Comparison of ENCODE assay signal across 8 cellular contexts in genomic region chr2:142131016-142131714, GRCh38. TPM values are rescaled to one million over a fixed set of nuclear protein-coding genes. Genes with fewer than 3 reads are reported as not detected.
A peak's percentile ranks its signal among the peaks of the same experiment; 100 is the strongest.
DNase-seq lines count a peak whose midpoint lies in the region; ATAC-seq and TF ChIP-seq lines count a peak whose summit lies in the region.

Gene LRP1B (minus strand): TSS chr2:142131016. CDS start chr2:142130729, 287 bp downstream.

- peak within 1 kb of the TSS; percentile 61 for H3K4me3 ChIP-seq in MG63
- peak within 1 kb of the TSS; percentile 43 to 74 (median 66) for H3K4me3 ChIP-seq in breast epithelium

- intact Hi-C loops in breast epithelium (cut with DNase I; ENCODE audit: low total_unique reads), result no loop called here

- H3K27ac ChIP-seq in breast epithelium, result peak within 1 kb of the TSS; percentile 52 to 69

- peak; percentile 62 for ATAC-seq in GM19395 (IDR thresholded peaks at IDR 0.05; ENCODE audit: unreplicated experiment)
- ATAC-seq in stimulated activated memory B cell treated with anti-CD40 and anti-IgM and Interleukin-4, amounts not matched to agents 10 μg/mL and 1 μg/mL and 100 μg/mL, for 72 hours, result no peak

- no peaks in the 10 kb centered on the region for H3K36me3 ChIP-seq in MG63
- no peaks in the 10 kb centered on the region for H3K36me3 ChIP-seq in breast epithelium

- TF ChIP-seq CTCF in breast epithelium (IDR thresholded peaks at IDR 0.05), result no peak

- no peaks in the 10 kb centered on the region for H3K27me3 ChIP-seq in MG63
- H3K27me3 ChIP-seq in breast epithelium, result peaks cover 0 to 6% of the 10 kb centered on the region in 2 donors

- no peak for TF ChIP-seq POLR2A in breast epithelium (IDR thresholded peaks at IDR 0.05)

- no peaks in the 10 kb centered on the region for H3K4me1 ChIP-seq in breast epithelium

- no peaks in the 10 kb centered on the region for H3K9me3 Mint-ChIP-seq in stimulated activated memory B cell treated with anti-CD40 and anti-IgM and Interleukin-4, amounts not matched to agents 10 μg/mL and 1 μg/mL and 100 μg/mL, for 72 hours

- peak; percentile 26 for DNase-seq in COLO668 (lab: John Stamatoyannopoulos, UW; ENCODE audit: unreplicated experiment)
- DNase-seq in MG63, result peak; percentile 45
- no peak for DNase-seq in breast epithelium (ENCODE audit: low spot score in 2 of 2)
- DNase-seq in iris pigment epithelial cell (ENCODE audit: low read depth), result peak; percentile 43
- no peak for DNase-seq in NCI-H2029 treated with DMSO at 0.1 percent for 48 hours (lab: John Stamatoyannopoulos, UW)
- DNase-seq in activated effector memory CD4-positive, alpha-beta T cell treated with anti-CD3 and anti-CD28 coated beads, Interleukin-2, amount 50 U/mL, for 16 hours, result no peak

- H3K27ac Mint-ChIP-seq in stimulated activated memory B cell treated with anti-CD40 and anti-IgM and Interleukin-4, amounts not matched to agents 10 μg/mL and 1 μg/mL and 100 μg/mL, for 72 hours, result no peak within 1 kb of the TSS

- peaks cover 20% of the 10 kb centered on the region for H3K4me1 Mint-ChIP-seq in stimulated activated memory B cell treated with anti-CD40 and anti-IgM and Interleukin-4, amounts not matched to agents 10 μg/mL and 1 μg/mL and 100 μg/mL, for 72 hours

- no peaks in the 10 kb centered on the region for H3K9me3 ChIP-seq in MG63
- no peaks in the 10 kb centered on the region for H3K9me3 ChIP-seq in breast epithelium

- peaks cover 48% of the 10 kb centered on the region for H3K27me3 Mint-ChIP-seq in stimulated activated memory B cell treated with anti-CD40 and anti-IgM and Interleukin-4, amounts not matched to agents 10 μg/mL and 1 μg/mL and 100 μg/mL, for 72 hours

- H3K36me3 Mint-ChIP-seq in stimulated activated memory B cell treated with anti-CD40 and anti-IgM and Interleukin-4, amounts not matched to agents 10 μg/mL and 1 μg/mL and 100 μg/mL, for 72 hours, result no peaks in the 10 kb centered on the region

- peak within 1 kb of the TSS; percentile 62 for H3K4me3 Mint-ChIP-seq in stimulated activated memory B cell treated with anti-CD40 and anti-IgM and Interleukin-4, amounts not matched to agents 10 μg/mL and 1 μg/mL and 100 μg/mL, for 72 hours

RNA-seq across cellular contexts. Expression of gene LRP1B, which starts in this region (rescaled TPM):
- 0.07 TPM in 1 of 2 replicates, not detected in the other for total RNA-seq in MG63 (2014; rRNA removed; shearing (Covaris generic); ENCODE audit: low replicate concordance)
- 10 to 100 TPM in 2 of 3 donors, 1 to 10 TPM in 1; 2.3 to 29.8 (median 21.8) TPM for total RNA-seq in breast epithelium

Comparison
In these comparisons a context has a peak if more than half of its experiments do, and no peak if none do; other contexts are left out.
1. Peak in DNase-seq and H3K4me3 ChIP-seq in MG63; RNA of the gene not detected or under 1 TPM.
2. DNase-seq: peak in COLO668 (single experiment) and iris pigment epithelial cell (single experiment); none in breast epithelium (0 of 2), NCI-H2029 treated with DMSO at 0.1 percent for 48 hours (single experiment) and activated effector memory CD4-positive, alpha-beta T cell treated with anti-CD3 and anti-CD28 coated beads, Interleukin-2, amount 50 U/mL, for 16 hours (single experiment).